ENCODE assay signal across 12 cellular contexts in genomic region chr17:81402530-81402941, GRCh38. TPM values are rescaled to one million over a fixed set of nuclear protein-coding genes. Genes with fewer than 3 reads are reported as not detected.
DNase-seq lines count a peak whose midpoint lies in the region; ATAC-seq and TF ChIP-seq lines count a peak whose summit lies in the region.
"Had no signal": no experiment of that assay in that cellular context is flagged by ENCODE, and none has a peak within 500 bp of the region (broad histone marks: within the 10 kb centered on the region; RNA-seq: fewer than 3 reads in every experiment).

No MANE protein-coding gene starts in this region.

- POLR2A ChIA-PET in AG04449 (lab: Yijun Ruan, JAX) = interaction anchor here (1.2 to 2.2 kb wide), 2 partner anchors 10 to 11 kb away, joined by 4 to 5 read pairs; no protein-coding TSS in a partner anchor

- no peak for ATAC-seq in GM21515 (IDR thresholded peaks at IDR 0.05; ENCODE audit: unreplicated experiment)
- ATAC-seq: activated CD4-positive, alpha-beta T cell treated with anti-CD3 and anti-CD28 coated beads for 36 hours; effector memory CD8-positive, alpha-beta T cell had no signal

- CTCF ChIA-PET in AG04449 (lab: Yijun Ruan, JAX) = interaction anchor here (0.8 to 7.6 kb wide), 8 partner anchors 9 to 110 kb away, joined by 3 to 51 read pairs (median 6); no protein-coding TSS in a partner anchor

- DNase-seq in AG04449 (ENCODE audit: low read depth, low spot score) = no peak
- no peak for DNase-seq in adipocyte (ENCODE audit: low read depth)
- peak; percentile 27 for DNase-seq in hepatic stellate cell (ENCODE audit: low spot score)
- no peak for DNase-seq in sigmoid colon
- DNase-seq in GM13977 (ENCODE audit: low spot score) = no peak
- DNase-seq in SK-N-DZ (ENCODE audit: low spot score) = no peak
- no peak for DNase-seq in stimulated activated CD8-positive, alpha-beta memory T cell treated with anti-CD3 and anti-CD28 coated beads, Interleukin-4, amount 100 ng/mL, for 48 hours
- DNase-seq: effector memory CD8-positive, alpha-beta T cell; occipital lobe had no signal

- H3K9ac ChIP-seq in adipocyte (ENCODE audit: low read length) = peak overlapping the region; percentile 97

- TF ChIP-seq POLR2A in sigmoid colon (IDR thresholded peaks at IDR 0.05) = no peak

- no peaks in the 10 kb centered on the region for H3K9me3 ChIP-seq in adipocyte (ENCODE audit: control insufficient read depth, low read length)
- no peaks in the 10 kb centered on the region for H3K9me3 ChIP-seq in sigmoid colon
- H3K9me3 ChIP-seq: BE2C had no signal

- H3K36me3 ChIP-seq in adipocyte (ENCODE audit: control insufficient read depth, insufficient read depth, low read length, severe bottlenecking) (no peaks in the 10 kb centered on the region), sigmoid colon (no peaks in the 10 kb centered on the region)
- H3K36me3 ChIP-seq: BE2C had no signal

- in situ Hi-C loops in GM13977 (cut with MboI; ENCODE audit: low pct_unique_long_range_greater_than_20kb, low sequenced_read_pairs, unreplicated experiment) = no loop called here

- WGBS in sigmoid colon, 2 donors = 63 to 71% methylated on average over 9 of the region's 9 CpGs

- intact Hi-C loops in sigmoid colon (cut with DNase I) = loop anchor here (5.0 kb wide), 1 partner anchor 80 kb away; no protein-coding TSS in a partner anchor

- TF ChIP-seq EP300 in sigmoid colon (IDR thresholded peaks at IDR 0.05) = no peak

- no peak for TF ChIP-seq CTCF in AG04449 (IDR thresholded peaks at IDR 0.05; ENCODE audit: insufficient read depth, low read length, missing control alignments)
- TF ChIP-seq CTCF in sigmoid colon (IDR thresholded peaks at IDR 0.05) = no peak
- TF ChIP-seq CTCF in GM13977 (IDR thresholded peaks at IDR 0.05; ENCODE audit: extremely low read depth, insufficient read depth, missing control alignments) = no peak

- H3K4me3 ChIP-seq in AG04449 (ENCODE audit: low read depth, low read length) = peak overlapping the region; percentile 36
- H3K4me3 ChIP-seq in adipocyte (ENCODE audit: low read length) = peak overlapping the region; percentile 85
- H3K4me3 ChIP-seq in sigmoid colon = peak overlapping the region in 1 of 4 donors; percentile 8

- H3K27ac ChIP-seq in sigmoid colon = peak overlapping the region; percentile 93 to 99 (median 97)

- H3K27me3 ChIP-seq in adipocyte (replicated peaks; ENCODE audit: control insufficient read depth, insufficient read depth, low read length) (no peaks in the 10 kb centered on the region), sigmoid colon (no peaks in the 10 kb centered on the region)

- H3K4me1 ChIP-seq in adipocyte (ENCODE audit: control insufficient read depth, insufficient read depth, low read length) = peaks cover 63% of the 10 kb centered on the region
- H3K4me1 ChIP-seq in sigmoid colon = peaks cover 0 to 81% (median 75%) of the 10 kb centered on the region in 4 donors

RNA-seq across cellular contexts. Expression of gene BAHCC1, which starts 7.3 kb away (rescaled TPM):
- total RNA-seq in sigmoid colon = 10 to 100 TPM in 1 of 4 donors, 1 to 10 TPM in 3; 3.8 to 18.6 (median 7.2) TPM
- 10 to 100 TPM in 1 of 3 donors, 1 to 10 TPM in 2; 1.8 to 12.9 (median 3.0) TPM for polyA plus RNA-seq in sigmoid colon
- polyA plus RNA-seq in SK-N-DZ (2014; cell fraction: cytosol; rRNA removed) = 6.6 and 15.1 TPM in 2 replicates
- 33.7 and 55.3 TPM in 2 replicates for polyA plus RNA-seq in SK-N-DZ (2014; cell fraction: nucleus; rRNA removed)
